In the genomic region with DNA sequence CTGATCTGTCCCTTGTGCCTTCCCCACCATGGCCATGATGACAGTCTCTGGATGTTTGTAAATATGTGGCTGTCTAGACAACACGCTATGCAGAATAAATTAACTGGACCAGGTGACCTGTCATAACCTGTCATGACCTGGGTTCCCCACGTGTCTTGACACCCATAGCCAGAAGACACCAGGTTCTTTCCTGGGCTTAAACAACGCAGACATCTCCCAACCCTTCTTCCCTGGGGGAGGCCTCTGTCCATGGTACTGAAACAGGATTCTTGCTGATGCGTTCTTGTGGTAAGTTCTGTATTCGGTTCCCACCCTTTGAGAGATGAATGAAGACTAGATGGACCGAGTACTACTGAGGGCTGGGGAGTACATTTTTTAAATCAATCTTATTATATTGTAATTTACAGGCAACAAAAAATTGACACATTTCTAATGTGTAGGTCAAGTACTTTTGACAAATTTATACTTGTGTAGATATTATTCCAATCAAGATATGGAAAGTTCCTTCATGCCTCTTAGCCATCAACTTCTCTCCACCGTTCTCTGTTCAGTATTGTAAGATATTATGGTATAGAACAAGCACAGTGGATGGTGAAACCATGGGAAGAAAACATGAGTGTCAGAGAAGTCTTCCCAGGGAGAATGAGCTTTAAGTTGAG, we compare ENCODE assay signal across 9 cellular contexts.
DNase-seq lines count a peak whose midpoint lies in the region; ATAC-seq and TF ChIP-seq lines count a peak whose summit lies in the region.
"Had no signal": no experiment of that assay in that cellular context is flagged by ENCODE, and none has a peak within 500 bp of the region (broad histone marks: within the 10 kb centered on the region; RNA-seq: fewer than 3 reads in every experiment).

No MANE protein-coding gene starts in this region.

- TF ChIP-seq CTCF in AG10803 (conservative IDR thresholded peaks at IDR 0.05; ENCODE audit: low read length) (no peak), adrenal gland (IDR thresholded peaks at IDR 0.05) (no peak), tibial artery (IDR thresholded peaks at IDR 0.05) (no peak)

- H3K27me3 ChIP-seq in adrenal gland: no peaks in the 10 kb centered on the region
- peaks cover 0 to 10% of the 10 kb centered on the region in 2 donors for H3K27me3 ChIP-seq in tibial artery

- no peak for ATAC-seq in GM21447 (IDR thresholded peaks at IDR 0.05; ENCODE audit: unreplicated experiment)

- H3K9me3 ChIP-seq in adrenal gland (replicated peaks in 1 of 3): peaks cover 0 to 4% (median 0%) of the 10 kb centered on the region in 3 donors
- H3K9me3 ChIP-seq in tibial artery: peaks cover 0 to 10% (median 0%) of the 10 kb centered on the region in 3 donors

- H3K36me3 ChIP-seq in adrenal gland (replicated peaks in 1 of 2): no peaks in the 10 kb centered on the region
- H3K36me3 ChIP-seq in tibial artery: no peaks in the 10 kb centered on the region

- H3K4me1 ChIP-seq in adrenal gland (replicated peaks in 1 of 2) (no peaks in the 10 kb centered on the region), tibial artery (no peaks in the 10 kb centered on the region)

- H3K4me3 ChIP-seq in AG10803 (ENCODE audit: low read length) (no peak overlapping the region), adrenal gland (no peak overlapping the region), tibial artery (no peak overlapping the region)

- 21 to 45% (median 27%) methylated on average over 5 to 7 of the region's 7 CpGs for WGBS in adrenal gland, 4 donors

- no peak overlapping the region for H3K27ac ChIP-seq in adrenal gland
- no peak overlapping the region for H3K27ac ChIP-seq in tibial artery

- no peak for TF ChIP-seq POLR2A in adrenal gland (IDR thresholded peaks at IDR 0.05)

- intact Hi-C loops in adrenal gland (cut with DNase I) (no loop called here), tibial artery (cut with DNase I; ENCODE audit: low total_unique reads) (no loop called here)

- peak; percentile 34 for DNase-seq in AG10803 (ENCODE audit: low read depth)
- peak; percentile 18 for DNase-seq in HK-2 (ENCODE audit: unreplicated experiment)
- peak in 5 of 7 donors; percentile 13 to 40 (median 34) for DNase-seq in adrenal gland
- DNase-seq in iris pigment epithelial cell (ENCODE audit: low read depth): peak; percentile 37
- DNase-seq in T-helper 1 cell: no peak
- no peak for DNase-seq in tibial artery
- DNase-seq in NCI-H446 treated with DMSO at 0.1 percent for 48 hours (lab: John Stamatoyannopoulos, UW): no peak
- DNase-seq: small intestine had no signal

Comparison
In these comparisons a context has a peak if more than half of its experiments do, and no peak if none do; other contexts are left out.
1. DNase-seq: peak in AG10803 (single experiment), HK-2 (single experiment), adrenal gland (5 of 7) and iris pigment epithelial cell (single experiment); none in T-helper 1 cell (0 of 5), tibial artery (0 of 2) and NCI-H446 treated with DMSO at 0.1 percent for 48 hours (single experiment).